Comparison of ENCODE assay signal across 9 cellular contexts in the genomic region with DNA sequence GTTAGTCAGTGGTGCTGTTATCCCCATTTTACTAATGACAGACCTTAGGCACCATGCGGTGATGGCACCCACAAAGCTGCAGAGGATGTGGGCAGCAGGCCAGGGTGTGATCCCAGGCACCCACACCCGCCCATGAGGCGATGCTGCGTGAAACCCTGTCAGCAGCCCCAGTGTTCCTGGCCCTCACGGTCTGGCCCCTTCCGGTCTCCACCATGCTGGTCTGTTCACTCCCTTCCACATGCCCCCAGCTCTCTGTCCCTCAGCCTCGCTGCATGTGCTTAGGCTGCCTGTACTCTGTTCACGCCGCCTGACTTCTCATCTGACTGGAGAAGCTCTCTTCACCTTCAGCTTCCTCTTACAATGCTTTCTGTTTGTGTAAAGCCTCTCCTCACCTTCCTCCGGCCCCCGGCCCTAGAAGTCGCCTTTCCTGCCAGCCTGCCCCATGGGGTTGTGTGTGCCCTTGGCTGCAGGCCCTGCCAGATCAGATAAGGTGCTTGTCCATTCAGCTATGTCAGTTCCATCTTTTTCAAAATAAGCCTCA. TPM values are rescaled to one million over a fixed set of nuclear protein-coding genes. Genes with fewer than 3 reads are reported as not detected.
DNase-seq lines count a peak whose midpoint lies in the region; ATAC-seq and TF ChIP-seq lines count a peak whose summit lies in the region.
"Had no signal": no experiment of that assay in that cellular context is flagged by ENCODE, and none has a peak within 500 bp of the region (broad histone marks: within the 10 kb centered on the region; RNA-seq: fewer than 3 reads in every experiment).

No MANE protein-coding gene starts in this region.

- POLR2A ChIA-PET in RWPE1 (lab: Yijun Ruan, JAX; ENCODE audit: low non-redundant PET), result no interaction called here
- POLR2A ChIA-PET in activated naive CD8-positive, alpha-beta T cell treated with anti-CD3 and anti-CD28 coated beads, Interleukin-2, amount 10 ng/mL, durations not matched to agents 7 days and 5 days (lab: Charles Lee), result interaction anchor here (0.6 to 3.0 kb wide), 11 partner anchors 10 to 57 kb away, joined by 3 to 88 read pairs (median 4); partner anchors contain the start of genes ALKBH4, ORAI2 and PRKRIP1

- no peak for TF ChIP-seq EP300 in tibial nerve (IDR thresholded peaks at IDR 0.05)

- peaks cover 3 to 94% (median 9%) of the 10 kb centered on the region in 3 donors for H3K36me3 ChIP-seq in tibial nerve

- CTCF ChIA-PET in RWPE1 (lab: Yijun Ruan, JAX), result no interaction called here

- ATAC-seq in GM19023 (IDR thresholded peaks at IDR 0.05; ENCODE audit: unreplicated experiment), result peak; percentile 41
- peak; percentile 82 for ATAC-seq in activated naive CD8-positive, alpha-beta T cell treated with anti-CD3 and anti-CD28 coated beads, Interleukin-2, amount 10 ng/mL, durations not matched to agents 7 days and 5 days (ENCODE audit: low read depth)

- H3K27me3 ChIP-seq in tibial nerve, result no peaks in the 10 kb centered on the region
- H3K27me3 ChIP-seq: tibial artery had no signal

- no peaks in the 10 kb centered on the region for H3K9me3 Mint-ChIP-seq in activated naive CD8-positive, alpha-beta T cell treated with anti-CD3 and anti-CD28 coated beads, Interleukin-2, amount 10 ng/mL, durations not matched to agents 7 days and 5 days

- TF ChIP-seq POLR2A in tibial nerve (IDR thresholded peaks at IDR 0.05), result no peak
- no peak for TF ChIP-seq POLR2A in lower leg skin (IDR thresholded peaks at IDR 0.05)

- peak overlapping the region; percentile 99 for H3K27ac Mint-ChIP-seq in activated naive CD8-positive, alpha-beta T cell treated with anti-CD3 and anti-CD28 coated beads, Interleukin-2, amount 10 ng/mL, durations not matched to agents 7 days and 5 days

- no peaks in the 10 kb centered on the region for H3K9me3 ChIP-seq in tibial nerve
- H3K9me3 ChIP-seq: tibial artery had no signal

- intact Hi-C loops in lower leg skin (cut with DNase I; ENCODE audit: low total_unique reads), result no loop called here

- no peak overlapping the region for H3K4me3 ChIP-seq in tibial nerve
- H3K4me3 ChIP-seq in lower leg skin (ENCODE audit: low read depth, poor library complexity, severe bottlenecking), result no peak overlapping the region
- H3K4me3 ChIP-seq: tibial artery had no signal

- H3K4me1 Mint-ChIP-seq in activated naive CD8-positive, alpha-beta T cell treated with anti-CD3 and anti-CD28 coated beads, Interleukin-2, amount 10 ng/mL, durations not matched to agents 7 days and 5 days, result peaks cover 43% of the 10 kb centered on the region

- DNase-seq in RWPE1 (ENCODE audit: low spot score) (no peak), tibial nerve (ENCODE audit: low spot score in 2 of 2) (no peak), GOT3 (lab: John Stamatoyannopoulos, UW) (no peak), lower leg skin (ENCODE audit: low spot score in 2 of 2) (no peak), DMS 273 (lab: John Stamatoyannopoulos, UW; ENCODE audit: unreplicated experiment) (no peak)
- peak; percentile 77 for DNase-seq in activated naive CD8-positive, alpha-beta T cell treated with anti-CD3 and anti-CD28 coated beads, Interleukin-2, amount 10 ng/mL, durations not matched to agents 7 days and 5 days
- DNase-seq in stimulated activated CD4-positive, alpha-beta T cell treated with anti-CD3 and anti-CD28 coated beads, TNF-alpha, amount 100 ng/mL, for 48 hours (ENCODE audit: low read depth in 3 of 3), result peak; percentile 26 to 52 (median 52)
- DNase-seq: tibial artery had no signal

- H3K27ac ChIP-seq in RWPE1, result peak overlapping the region; percentile 4; the same call in 1 of the 2 replicates
- H3K27ac ChIP-seq in tibial nerve, result peak overlapping the region in 1 of 4 donors; percentile 63
- H3K27ac ChIP-seq: tibial artery had no signal

- 89 to 90% methylated on average over 12 of the region's 12 CpGs for WGBS in tibial nerve, 2 donors
- 78 to 79% methylated on average over 12 of the region's 12 CpGs for WGBS in lower leg skin, 2 donors

- TF ChIP-seq CTCF in RWPE1 (conservative IDR thresholded peaks at IDR 0.05; ENCODE audit: low read depth) (no peak), tibial nerve (IDR thresholded peaks at IDR 0.05) (no peak), lower leg skin (IDR thresholded peaks at IDR 0.05) (no peak)

- peaks cover 0 to 9% (median 2%) of the 10 kb centered on the region in 4 donors for H3K4me1 ChIP-seq in tibial nerve
- H3K4me1 ChIP-seq: tibial artery had no signal

- peaks cover 25% of the 10 kb centered on the region for H3K36me3 Mint-ChIP-seq in activated naive CD8-positive, alpha-beta T cell treated with anti-CD3 and anti-CD28 coated beads, Interleukin-2, amount 10 ng/mL, durations not matched to agents 7 days and 5 days

- peak overlapping the region; percentile 85 for H3K4me3 Mint-ChIP-seq in activated naive CD8-positive, alpha-beta T cell treated with anti-CD3 and anti-CD28 coated beads, Interleukin-2, amount 10 ng/mL, durations not matched to agents 7 days and 5 days

- no peaks in the 10 kb centered on the region for H3K27me3 Mint-ChIP-seq in activated naive CD8-positive, alpha-beta T cell treated with anti-CD3 and anti-CD28 coated beads, Interleukin-2, amount 10 ng/mL, durations not matched to agents 7 days and 5 days

RNA-seq across cellular contexts. Expression of gene ORAI2, which starts 17.6 kb away (rescaled TPM):
- 10 to 100 TPM; 51.9 to 58.3 TPM for total RNA-seq in activated naive CD8-positive, alpha-beta T cell treated with anti-CD3 and anti-CD28 coated beads, Interleukin-2, amount 10 ng/mL, durations not matched to agents 7 days and 5 days
- total RNA-seq in tibial nerve (10 to 100 TPM in 1 of 4 donors, 1 to 10 TPM in 3; 4.4 to 18.6 (median 7.7) TPM), lower leg skin (1 to 10 TPM; 2.7 to 6.8 (median 6.4) TPM)

RNA-seq across cellular contexts. Expression of gene PRKRIP1, which starts 19.6 kb away (rescaled TPM):
- 10 to 100 TPM; 37.8 to 39.1 TPM for total RNA-seq in activated naive CD8-positive, alpha-beta T cell treated with anti-CD3 and anti-CD28 coated beads, Interleukin-2, amount 10 ng/mL, durations not matched to agents 7 days and 5 days
- 10 to 100 TPM; 34.7 to 62.1 (median 48.5) TPM for total RNA-seq in tibial nerve
- 10 to 100 TPM; 32.8 to 39.9 (median 35.7) TPM for total RNA-seq in lower leg skin

RNA-seq across cellular contexts. Expression of gene ALKBH4, which starts 48.9 kb away (rescaled TPM):
- 10 to 100 TPM; 12.5 to 14.0 TPM for total RNA-seq in activated naive CD8-positive, alpha-beta T cell treated with anti-CD3 and anti-CD28 coated beads, Interleukin-2, amount 10 ng/mL, durations not matched to agents 7 days and 5 days
- 10 to 100 TPM; 17.4 to 21.0 (median 19.1) TPM for total RNA-seq in tibial nerve
- 10 to 100 TPM; 14.7 to 38.9 (median 24.6) TPM for total RNA-seq in lower leg skin

RNA-seq across cellular contexts. Expression of gene LRWD1, which starts 49.0 kb away (rescaled TPM):
- 10 to 100 TPM; 14.7 to 15.8 TPM for total RNA-seq in activated naive CD8-positive, alpha-beta T cell treated with anti-CD3 and anti-CD28 coated beads, Interleukin-2, amount 10 ng/mL, durations not matched to agents 7 days and 5 days
- total RNA-seq in tibial nerve (10 to 100 TPM; 14.6 to 41.4 (median 28.2) TPM), lower leg skin (10 to 100 TPM in 3 of 4 donors, 1 to 10 TPM in 1; 9.8 to 16.1 (median 10.3) TPM)

RNA-seq across cellular contexts. Expression of gene SPDYE6, which starts 59.5 kb away (rescaled TPM):
- total RNA-seq in activated naive CD8-positive, alpha-beta T cell treated with anti-CD3 and anti-CD28 coated beads, Interleukin-2, amount 10 ng/mL, durations not matched to agents 7 days and 5 days, result not detected
- total RNA-seq in tibial nerve (not detected), lower leg skin (not detected)

Comparison
In these comparisons a context has a peak if more than half of its experiments do, and no peak if none do; other contexts are left out.
1. DNase-seq: peak in activated naive CD8-positive, alpha-beta T cell treated with anti-CD3 and anti-CD28 coated beads, Interleukin-2, amount 10 ng/mL, durations not matched to agents 7 days and 5 days (single experiment) and stimulated activated CD4-positive, alpha-beta T cell treated with anti-CD3 and anti-CD28 coated beads, TNF-alpha, amount 100 ng/mL, for 48 hours (3 of 3); none in RWPE1 (single experiment), tibial nerve (0 of 2), GOT3 (single experiment), lower leg skin (0 of 2) and DMS 273 (single experiment).